In the genomic region with DNA sequence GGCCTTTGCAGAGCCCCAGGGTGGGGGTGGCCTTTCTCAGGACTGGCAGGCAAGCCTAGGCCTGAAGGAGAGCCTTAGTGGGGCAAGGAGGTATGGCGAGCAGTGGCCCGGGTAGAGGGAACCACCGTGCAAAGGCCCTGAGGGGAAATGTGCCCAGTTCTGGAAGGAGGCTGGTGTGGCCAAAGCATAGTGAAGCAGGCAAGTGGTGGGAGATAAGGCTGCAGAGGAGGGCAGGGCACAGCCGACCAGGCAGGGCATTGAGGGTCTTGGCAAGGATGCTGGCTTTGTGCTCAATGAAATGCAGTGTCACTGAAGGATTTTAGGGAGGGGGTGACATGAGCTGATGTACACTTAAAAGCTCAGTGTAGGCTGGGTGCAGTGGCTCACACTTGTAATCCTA, we compare ENCODE assay signal across 1 cellular context.
TF ChIP-seq lines count a peak whose summit lies in the region.

No MANE protein-coding gene starts in this region.

TF ChIP-seq in HepG2, 621 proteins besides CTCF, POLR2A, EP300 and RAD21:
- TF ChIP-seq SOX13 (IDR thresholded peaks at IDR 0.05) (no peak), SOX13 (CRISPR knock-in tag; conservative IDR thresholded peaks at IDR 0.05 in 1 of 2, IDR thresholded peaks at IDR 0.05 in 1 of 2) (no peak), ZNF674 (CRISPR knock-in tag; IDR thresholded peaks at IDR 0.05; ENCODE audit: low read depth) (no peak), JDP2 (CRISPR knock-in tag; IDR thresholded peaks at IDR 0.05; ENCODE audit: borderline replicate concordance) (no peak), ZNF878 (CRISPR knock-in tag; IDR thresholded peaks at IDR 0.05) (no peak)
- TF ChIP-seq, protein P1, sequence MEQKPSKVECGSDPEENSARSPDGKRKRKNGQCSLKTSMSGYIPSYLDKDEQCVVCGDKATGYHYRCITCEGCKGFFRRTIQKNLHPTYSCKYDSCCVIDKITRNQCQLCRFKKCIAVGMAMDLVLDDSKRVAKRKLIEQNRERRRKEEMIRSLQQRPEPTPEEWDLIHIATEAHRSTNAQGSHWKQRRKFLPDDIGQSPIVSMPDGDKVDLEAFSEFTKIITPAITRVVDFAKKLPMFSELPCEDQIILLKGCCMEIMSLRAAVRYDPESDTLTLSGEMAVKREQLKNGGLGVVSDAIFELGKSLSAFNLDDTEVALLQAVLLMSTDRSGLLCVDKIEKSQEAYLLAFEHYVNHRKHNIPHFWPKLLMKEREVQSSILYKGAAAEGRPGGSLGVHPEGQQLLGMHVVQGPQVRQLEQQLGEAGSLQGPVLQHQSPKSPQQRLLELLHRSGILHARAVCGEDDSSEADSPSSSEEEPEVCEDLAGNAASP (CRISPR knock-in tag; IDR thresholded peaks at IDR 0.05; ENCODE audit: borderline replicate concordance) = no peak
- TF ChIP-seq, protein P2, sequence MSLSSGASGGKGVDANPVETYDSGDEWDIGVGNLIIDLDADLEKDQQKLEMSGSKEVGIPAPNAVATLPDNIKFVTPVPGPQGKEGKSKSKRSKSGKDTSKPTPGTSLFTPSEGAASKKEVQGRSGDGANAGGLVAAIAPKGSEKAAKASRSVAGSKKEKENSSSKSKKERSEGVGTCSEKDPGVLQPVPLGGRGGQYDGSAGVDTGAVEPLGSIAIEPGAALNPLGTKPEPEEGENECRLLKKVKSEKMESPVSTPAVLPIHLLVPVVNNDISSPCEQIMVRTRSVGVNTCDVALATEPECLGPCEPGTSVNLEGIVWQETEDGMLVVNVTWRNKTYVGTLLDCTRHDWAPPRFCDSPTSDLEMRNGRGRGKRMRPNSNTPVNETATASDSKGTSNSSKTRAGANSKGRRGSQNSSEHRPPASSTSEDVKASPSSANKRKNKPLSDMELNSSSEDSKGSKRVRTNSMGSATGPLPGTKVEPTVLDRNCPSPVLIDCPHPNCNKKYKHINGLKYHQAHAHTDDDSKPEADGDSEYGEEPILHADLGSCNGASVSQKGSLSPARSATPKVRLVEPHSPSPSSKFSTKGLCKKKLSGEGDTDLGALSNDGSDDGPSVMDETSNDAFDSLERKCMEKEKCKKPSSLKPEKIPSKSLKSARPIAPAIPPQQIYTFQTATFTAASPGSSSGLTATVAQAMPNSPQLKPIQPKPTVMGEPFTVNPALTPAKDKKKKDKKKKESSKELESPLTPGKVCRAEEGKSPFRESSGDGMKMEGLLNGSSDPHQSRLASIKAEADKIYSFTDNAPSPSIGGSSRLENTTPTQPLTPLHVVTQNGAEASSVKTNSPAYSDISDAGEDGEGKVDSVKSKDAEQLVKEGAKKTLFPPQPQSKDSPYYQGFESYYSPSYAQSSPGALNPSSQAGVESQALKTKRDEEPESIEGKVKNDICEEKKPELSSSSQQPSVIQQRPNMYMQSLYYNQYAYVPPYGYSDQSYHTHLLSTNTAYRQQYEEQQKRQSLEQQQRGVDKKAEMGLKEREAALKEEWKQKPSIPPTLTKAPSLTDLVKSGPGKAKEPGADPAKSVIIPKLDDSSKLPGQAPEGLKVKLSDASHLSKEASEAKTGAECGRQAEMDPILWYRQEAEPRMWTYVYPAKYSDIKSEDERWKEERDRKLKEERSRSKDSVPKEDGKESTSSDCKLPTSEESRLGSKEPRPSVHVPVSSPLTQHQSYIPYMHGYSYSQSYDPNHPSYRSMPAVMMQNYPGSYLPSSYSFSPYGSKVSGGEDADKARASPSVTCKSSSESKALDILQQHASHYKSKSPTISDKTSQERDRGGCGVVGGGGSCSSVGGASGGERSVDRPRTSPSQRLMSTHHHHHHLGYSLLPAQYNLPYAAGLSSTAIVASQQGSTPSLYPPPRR (CRISPR knock-in tag; IDR thresholded peaks at IDR 0.05; ENCODE audit: borderline replicate concordance) = no peak
